Comparison of ENCODE assay signal across 16 cellular contexts in the genomic region with DNA sequence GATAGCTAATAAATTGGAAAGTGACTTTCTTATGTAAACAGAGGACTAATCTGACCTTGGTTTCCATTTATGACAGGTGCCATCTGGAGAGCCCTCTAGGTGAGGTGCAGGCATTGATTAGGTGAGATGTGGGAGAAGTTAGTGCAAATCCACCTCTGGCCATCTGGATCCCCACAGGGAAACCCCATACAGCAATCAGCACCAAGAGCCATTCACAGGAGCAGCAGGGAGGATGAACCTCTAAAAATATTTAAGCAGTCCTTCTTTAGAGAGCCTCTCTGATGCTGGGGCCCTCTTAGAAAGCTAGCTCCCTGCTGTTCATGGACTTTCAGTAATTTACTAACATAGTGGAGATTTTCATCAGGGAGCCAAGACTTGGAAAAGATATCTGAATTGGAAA.
DNase-seq lines count a peak whose midpoint lies in the region; FAIRE-seq and TF ChIP-seq lines count a peak whose summit lies in the region.
"Had no signal": no experiment of that assay in that cellular context is flagged by ENCODE, and none has a peak within 500 bp of the region (broad histone marks: within the 10 kb centered on the region; RNA-seq: fewer than 3 reads in every experiment).

No MANE protein-coding gene starts in this region.

- no peak for TF ChIP-seq EP300 in tibial nerve (IDR thresholded peaks at IDR 0.05)

- peaks cover 11% of the 10 kb centered on the region for H3K27me3 Mint-ChIP-seq in endodermal cell (ENCODE audit: insufficient read depth)

- TF ChIP-seq POLR2A in tibial nerve (IDR thresholded peaks at IDR 0.05) (no peak), H54 (IDR thresholded peaks at IDR 0.05; ENCODE audit: low read depth, low read length) (no peak)

- H3K9ac ChIP-seq in endodermal cell (ENCODE audit: extremely low read depth, low read length, poor library complexity, severe bottlenecking) = no peak overlapping the region
- H3K9ac ChIP-seq: BLaER1 had no signal

- H3K9me3 Mint-ChIP-seq in endodermal cell = no peaks in the 10 kb centered on the region

- no peaks in the 10 kb centered on the region for H3K36me3 Mint-ChIP-seq in endodermal cell (ENCODE audit: low read depth)
- H3K36me3 Mint-ChIP-seq: CD8-positive, alpha-beta memory T cell had no signal

- no peak for FAIRE-seq in small intestine (lab: Jason Lieb, UNC)
- FAIRE-seq in H54 (lab: Jason Lieb, UNC) = no peak
- FAIRE-seq: GM19239 had no signal

- DNase-seq in NCI-H2171 treated with DMSO at 0.1 percent for 48 hours (lab: John Stamatoyannopoulos, UW) (peak; percentile 61), NCI-H2171 (lab: John Stamatoyannopoulos, UW) (no peak), NCI-H82 (lab: John Stamatoyannopoulos, UW) (peak; percentile 79), endodermal cell (peak; percentile 55), small intestine (peak; percentile 17), tibial nerve (ENCODE audit: low spot score in 2 of 2) (no peak), DMS153 treated with DMSO at 0.1 percent for 48 hours (lab: John Stamatoyannopoulos, UW; ENCODE audit: unreplicated experiment) (no peak), H54 (ENCODE audit: insufficient read length, low spot score) (no peak)
- DNase-seq: 8988T; AML-193; Caco-2; CD8-positive, alpha-beta memory T cell; DMS53; GF-D8 had no signal

- H3K27ac ChIP-seq in endodermal cell (ENCODE audit: low read depth, low read length) = no peak overlapping the region
- no peak overlapping the region for H3K27ac ChIP-seq in small intestine (ENCODE audit: low read depth in 1 of 2, low read length in 1 of 2)
- H3K27ac ChIP-seq in tibial nerve = no peak overlapping the region
- H3K27ac ChIP-seq: BLaER1 had no signal

- H3K27me3 ChIP-seq in endodermal cell (ENCODE audit: control insufficient read depth, insufficient read depth, low read length, poor library complexity, severe bottlenecking) (no peaks in the 10 kb centered on the region), small intestine (ENCODE audit: control insufficient read depth in 2 of 2, insufficient read depth in 2 of 2, low read length in 2 of 2) (no peaks in the 10 kb centered on the region), tibial nerve (no peaks in the 10 kb centered on the region)
- H3K27me3 ChIP-seq: BLaER1 had no signal

- no peaks in the 10 kb centered on the region for H3K9me3 ChIP-seq in endodermal cell (ENCODE audit: control insufficient read depth, low read length)
- no peaks in the 10 kb centered on the region for H3K9me3 ChIP-seq in small intestine (ENCODE audit: control insufficient read depth, low read depth)
- H3K9me3 ChIP-seq in tibial nerve = no peaks in the 10 kb centered on the region
- H3K9me3 ChIP-seq: BLaER1, Caco-2 had no signal

- TF ChIP-seq CTCF in endodermal cell (conservative IDR thresholded peaks at IDR 0.05) (no peak), tibial nerve (IDR thresholded peaks at IDR 0.05) (no peak)

- no peak overlapping the region for H3K4me3 Mint-ChIP-seq in endodermal cell
- H3K4me3 Mint-ChIP-seq: CD8-positive, alpha-beta memory T cell had no signal

- H3K4me3 ChIP-seq in endodermal cell (ENCODE audit: low read length) = no peak overlapping the region
- H3K4me3 ChIP-seq in small intestine (ENCODE audit: low read depth in 1 of 2, low read length in 2 of 2) = no peak overlapping the region
- no peak overlapping the region for H3K4me3 ChIP-seq in tibial nerve
- H3K4me3 ChIP-seq: BLaER1 had no signal

- no peaks in the 10 kb centered on the region for H3K4me1 Mint-ChIP-seq in endodermal cell
- H3K4me1 Mint-ChIP-seq: CD8-positive, alpha-beta memory T cell had no signal

- H3K36me3 ChIP-seq in endodermal cell (ENCODE audit: control insufficient read depth, insufficient read depth, low read length) (no peaks in the 10 kb centered on the region), small intestine (ENCODE audit: control insufficient read depth in 2 of 2, insufficient read depth in 2 of 2, low read length in 2 of 2) (no peaks in the 10 kb centered on the region), tibial nerve (no peaks in the 10 kb centered on the region)
- H3K36me3 ChIP-seq: BLaER1 had no signal

- no peak overlapping the region for H3K27ac Mint-ChIP-seq in endodermal cell
- H3K27ac Mint-ChIP-seq: CD8-positive, alpha-beta memory T cell had no signal

- H3K4me1 ChIP-seq in endodermal cell (ENCODE audit: control insufficient read depth, insufficient read depth, low read length) (no peaks in the 10 kb centered on the region), small intestine (ENCODE audit: control insufficient read depth in 2 of 2, insufficient read depth in 1 of 2, low read depth in 1 of 2, low read length in 1 of 2) (no peaks in the 10 kb centered on the region), tibial nerve (no peaks in the 10 kb centered on the region)
- H3K4me1 ChIP-seq: BLaER1, Caco-2 had no signal

Comparison
In these comparisons a context has a peak if more than half of its experiments do, and no peak if none do; other contexts are left out.
1. DNase-seq: peak in NCI-H2171 treated with DMSO at 0.1 percent for 48 hours (single experiment), NCI-H82 (single experiment), endodermal cell (single experiment) and small intestine (single experiment); none in NCI-H2171 (single experiment), tibial nerve (0 of 2), DMS153 treated with DMSO at 0.1 percent for 48 hours (single experiment) and H54 (single experiment).